ENCODE assay signal across 1 cellular context in the genomic region with DNA sequence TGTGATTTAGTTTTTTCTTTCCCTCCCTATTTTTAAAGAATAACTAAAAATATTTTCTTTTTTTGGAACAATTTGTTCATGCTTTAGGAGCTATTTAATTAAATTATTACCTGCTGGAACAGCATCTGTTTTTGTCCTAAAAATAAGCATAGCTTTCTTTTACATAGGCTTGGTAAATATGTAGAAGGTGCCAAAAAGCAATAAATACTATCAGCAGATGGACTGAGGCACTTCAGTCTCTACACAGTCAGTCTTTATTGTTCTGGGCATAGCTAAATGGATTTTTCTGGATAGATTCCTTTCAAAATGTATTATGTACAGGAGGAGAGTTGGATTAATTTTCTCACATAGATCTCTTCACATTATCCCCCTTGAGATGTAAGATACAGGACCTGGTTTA.
TF ChIP-seq lines count a peak whose summit lies in the region.

No MANE protein-coding gene starts in this region.

TF ChIP-seq in WTC11, 78 proteins besides CTCF, POLR2A, EP300 and RAD21 (continued from another document):
- no peak for TF ChIP-seq E2F5 (CRISPR knock-in tag; IDR thresholded peaks at IDR 0.05)
